In genomic region chr7:23544913-23545354, GRCh38 we compare ENCODE assay signal across 8 cellular contexts. TPM values are rescaled to one million over a fixed set of nuclear protein-coding genes. Genes with fewer than 3 reads are reported as not detected.
DNase-seq lines count a peak whose midpoint lies in the region; ATAC-seq and TF ChIP-seq lines count a peak whose summit lies in the region.

No MANE protein-coding gene starts in this region.

- peaks cover 16 to 23% (median 19%) of the 10 kb centered on the region in 3 donors for H3K4me1 Mint-ChIP-seq in IgD-negative memory B cell

- H3K4me3 ChIP-seq in GM12864 (ENCODE audit: low read depth, low read length) (no peak overlapping the region), uterus (no peak overlapping the region)

- CTCF ChIA-PET in RWPE1 (lab: Yijun Ruan, JAX) = interaction anchor here (0.6 to 1.5 kb wide), 14 partner anchors 15 to 272 kb away, joined by 3 to 10 read pairs (median 4); no protein-coding TSS in a partner anchor

- intact Hi-C loops in uterus (cut with DNase I; ENCODE audit: low total_unique reads) = no loop called here

- peak; percentile 62 for ATAC-seq in GM21528 (IDR thresholded peaks at IDR 0.05; ENCODE audit: low FRiP score, unreplicated experiment)
- peak; percentile 75 for ATAC-seq in foreskin keratinocyte

- H3K36me3 ChIP-seq in uterus = no peaks in the 10 kb centered on the region

- H3K9me3 Mint-ChIP-seq in IgD-negative memory B cell = no peaks in the 10 kb centered on the region

- no peaks in the 10 kb centered on the region for H3K9me3 ChIP-seq in uterus

- TF ChIP-seq POLR2A in uterus (IDR thresholded peaks at IDR 0.05) = no peak

- POLR2A ChIA-PET in RWPE1 (lab: Yijun Ruan, JAX; ENCODE audit: low non-redundant PET) = no interaction called here

- H3K27ac Mint-ChIP-seq in IgD-negative memory B cell = peak overlapping the region; percentile 18 to 57 (median 34)

- H3K36me3 Mint-ChIP-seq in IgD-negative memory B cell = peaks cover 4% of the 10 kb centered on the region

- H3K27ac ChIP-seq in RWPE1 (no peak overlapping the region), foreskin keratinocyte (no peak overlapping the region), uterus (no peak overlapping the region)

- no peak overlapping the region for H3K4me3 Mint-ChIP-seq in IgD-negative memory B cell

- H3K4me1 ChIP-seq in foreskin keratinocyte (no peaks in the 10 kb centered on the region), uterus (no peaks in the 10 kb centered on the region)

- H3K27me3 ChIP-seq in foreskin keratinocyte (no peaks in the 10 kb centered on the region), uterus (no peaks in the 10 kb centered on the region)

- DNase-seq in GM12864 (ENCODE audit: low read depth) = peak; percentile 47
- DNase-seq in RWPE1 (ENCODE audit: low spot score) = peak; percentile 61
- peak; percentile 23 to 67 for DNase-seq in foreskin keratinocyte
- no peak for DNase-seq in activated T-cell treated with anti-CD3 and anti-CD28 coated beads, Interleukin-2, amount 50 U/mL, for 48 hours
- DNase-seq in activated CD4-positive, alpha-beta T cell treated with anti-CD3 and anti-CD28 coated beads for 48 hours = no peak
- DNase-seq in uterus = no peak

- TF ChIP-seq CTCF in GM12864 (IDR thresholded peaks at IDR 0.05; ENCODE audit: low read depth, low read length, missing control alignments) (peak; percentile 75), RWPE1 (conservative IDR thresholded peaks at IDR 0.05; ENCODE audit: low read depth) (peak; percentile 93), foreskin keratinocyte (conservative IDR thresholded peaks at IDR 0.05) (peak; percentile 74), uterus (IDR thresholded peaks at IDR 0.05) (no peak)

- H3K27me3 Mint-ChIP-seq in IgD-negative memory B cell = no peaks in the 10 kb centered on the region

RNA-seq across cellular contexts. Expression of gene TRA2A, which starts 13.2 kb away (rescaled TPM):
- polyA plus RNA-seq in IgD-negative memory B cell (44.0 TPM), foreskin keratinocyte (31.8 and 40.2 TPM in 2 replicates)
- total RNA-seq in foreskin keratinocyte (41.4 and 46.0 TPM in 2 replicates), uterus (100 to 1,000 TPM in 1 of 4 donors, 10 to 100 TPM in 3; 12.6 to 144 (median 80.6) TPM)

RNA-seq across cellular contexts. Expression of gene CCDC126, which starts 52.2 kb away (rescaled TPM):
- polyA plus RNA-seq in IgD-negative memory B cell (12.7 TPM), foreskin keratinocyte (2.8 and 3.3 TPM in 2 replicates)
- total RNA-seq in foreskin keratinocyte (5.0 and 5.5 TPM in 2 replicates), uterus (10 to 100 TPM in 3 of 4 donors, 1 to 10 TPM in 1; 1.3 to 29.1 (median 24.8) TPM)

Comparison
In these comparisons a context has a peak if more than half of its experiments do, and no peak if none do; other contexts are left out.
1. DNase-seq: peak in GM12864 (single experiment), RWPE1 (single experiment) and foreskin keratinocyte (2 of 2); none in activated T-cell treated with anti-CD3 and anti-CD28 coated beads, Interleukin-2, amount 50 U/mL, for 48 hours (0 of 2), activated CD4-positive, alpha-beta T cell treated with anti-CD3 and anti-CD28 coated beads for 48 hours (single experiment) and uterus (0 of 2).
2. CTCF ChIP-seq: peak in GM12864 (single experiment), RWPE1 (single experiment) and foreskin keratinocyte (single experiment); none in uterus (0 of 4).